Comparison of ENCODE assay signal across 2 cellular contexts in genomic region chr20:38079353-38079752, GRCh38.
TF ChIP-seq lines count a peak whose summit lies in the region.

No MANE protein-coding gene starts in this region.

TF ChIP-seq in HEK293, 187 proteins besides CTCF, POLR2A, EP300 and RAD21 (continued from another document):
- TF ChIP-seq ZNF580 (tag by site-specific recombination; IDR thresholded peaks at IDR 0.05) (peak; percentile 60; the same call in 1 of the 2 replicates), ZNF146 (tag by site-specific recombination; IDR thresholded peaks at IDR 0.05) (peak; percentile 93)
- TF ChIP-seq, protein P1, sequence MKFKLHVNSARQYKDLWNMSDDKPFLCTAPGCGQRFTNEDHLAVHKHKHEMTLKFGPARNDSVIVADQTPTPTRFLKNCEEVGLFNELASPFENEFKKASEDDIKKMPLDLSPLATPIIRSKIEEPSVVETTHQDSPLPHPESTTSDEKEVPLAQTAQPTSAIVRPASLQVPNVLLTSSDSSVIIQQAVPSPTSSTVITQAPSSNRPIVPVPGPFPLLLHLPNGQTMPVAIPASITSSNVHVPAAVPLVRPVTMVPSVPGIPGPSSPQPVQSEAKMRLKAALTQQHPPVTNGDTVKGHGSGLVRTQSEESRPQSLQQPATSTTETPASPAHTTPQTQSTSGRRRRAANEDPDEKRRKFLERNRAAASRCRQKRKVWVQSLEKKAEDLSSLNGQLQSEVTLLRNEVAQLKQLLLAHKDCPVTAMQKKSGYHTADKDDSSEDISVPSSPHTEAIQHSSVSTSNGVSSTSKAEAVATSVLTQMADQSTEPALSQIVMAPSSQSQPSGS (tag by site-specific recombination; IDR thresholded peaks at IDR 0.05; ENCODE audit: low read depth) = no peak
- TF ChIP-seq, protein P2, sequence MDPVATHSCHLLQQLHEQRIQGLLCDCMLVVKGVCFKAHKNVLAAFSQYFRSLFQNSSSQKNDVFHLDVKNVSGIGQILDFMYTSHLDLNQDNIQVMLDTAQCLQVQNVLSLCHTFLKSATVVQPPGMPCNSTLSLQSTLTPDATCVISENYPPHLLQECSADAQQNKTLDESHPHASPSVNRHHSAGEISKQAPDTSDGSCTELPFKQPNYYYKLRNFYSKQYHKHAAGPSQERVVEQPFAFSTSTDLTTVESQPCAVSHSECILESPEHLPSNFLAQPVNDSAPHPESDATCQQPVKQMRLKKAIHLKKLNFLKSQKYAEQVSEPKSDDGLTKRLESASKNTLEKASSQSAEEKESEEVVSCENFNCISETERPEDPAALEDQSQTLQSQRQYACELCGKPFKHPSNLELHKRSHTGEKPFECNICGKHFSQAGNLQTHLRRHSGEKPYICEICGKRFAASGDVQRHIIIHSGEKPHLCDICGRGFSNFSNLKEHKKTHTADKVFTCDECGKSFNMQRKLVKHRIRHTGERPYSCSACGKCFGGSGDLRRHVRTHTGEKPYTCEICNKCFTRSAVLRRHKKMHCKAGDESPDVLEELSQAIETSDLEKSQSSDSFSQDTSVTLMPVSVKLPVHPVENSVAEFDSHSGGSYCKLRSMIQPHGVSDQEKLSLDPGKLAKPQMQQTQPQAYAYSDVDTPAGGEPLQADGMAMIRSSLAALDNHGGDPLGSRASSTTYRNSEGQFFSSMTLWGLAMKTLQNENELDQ (tag by site-specific recombination; IDR thresholded peaks at IDR 0.05; ENCODE audit: low read depth) = no peak
TF ChIP-seq in HEK293: peak in this region for 2.

TF ChIP-seq in K562, 482 proteins besides CTCF, POLR2A, EP300 and RAD21 (continued from another document):
- peak; percentile 67 for TF ChIP-seq RBM25 (IDR thresholded peaks at IDR 0.05; ENCODE audit: low read depth, low read length, severe bottlenecking)
- TF ChIP-seq KDM1A (IDR thresholded peaks at IDR 0.05) = 0 out of 4 replicates have a peak, but pooled peaks of 1 of the 2 experiments have one; percentile 26
